ENCODE assay signal across 8 cellular contexts in genomic region chr2:190343170-190343499, GRCh38. TPM values are rescaled to one million over a fixed set of nuclear protein-coding genes. Genes with fewer than 3 reads are reported as not detected.
DNase-seq lines count a peak whose midpoint lies in the region; ATAC-seq and TF ChIP-seq lines count a peak whose summit lies in the region.

No MANE protein-coding gene starts in this region.

- CTCF ChIA-PET in Panc1 (lab: Charles Lee) = interaction anchor here (1.4 kb wide), 1 partner anchor 24 kb away, joined by 5 read pairs; the partner anchor contains the start of gene HIBCH

- H3K4me1 ChIP-seq in Panc1 (ENCODE audit: control insufficient read depth, insufficient read depth, low read length) = peaks cover 6% of the 10 kb centered on the region
- peaks cover 5 to 52% (median 8%) of the 10 kb centered on the region in 3 donors for H3K4me1 ChIP-seq in esophagus squamous epithelium
- H3K4me1 ChIP-seq in sigmoid colon = peaks cover 0 to 29% (median 18%) of the 10 kb centered on the region in 4 donors

- intact Hi-C loops in Panc1 (cut with micrococcal nuclease; ENCODE audit: unreplicated experiment) = no loop called here
- intact Hi-C loops in esophagus squamous epithelium (cut with DNase I) = no loop called here
- intact Hi-C loops in sigmoid colon (cut with DNase I) = loop anchor here (2.0 to 10.0 kb wide), 2 partner anchors 22 to 302 kb away; partner anchors contain the start of gene NAB1

- H3K27ac ChIP-seq in Panc1 (ENCODE audit: low read length) (no peak overlapping the region), esophagus squamous epithelium (peak overlapping the region; percentile 97 to 98 (median 97)), sigmoid colon (peak overlapping the region; percentile 91 to 94 (median 94))

- 0% methylated on average over 2 of the region's 4 CpGs; no CpG with 5 or more reads in 1 of the 2 donors for WGBS in esophagus squamous epithelium, 2 donors
- WGBS in sigmoid colon, 2 donors = 38 to 42% methylated on average over 4 of the region's 4 CpGs

- TF ChIP-seq CTCF in Panc1 (IDR thresholded peaks at IDR 0.05) = no peak
- TF ChIP-seq CTCF in esophagus squamous epithelium (IDR thresholded peaks at IDR 0.05) = no peak
- TF ChIP-seq CTCF in sigmoid colon (IDR thresholded peaks at IDR 0.05) = no peak

- in situ Hi-C loops in Panc1 (cut with HindIII; ENCODE audit: low pct_unique_long_range_greater_than_20kb, low sequenced_read_pairs) (no loop called here), KBM-7 (cut with MboI; ENCODE audit: low pct_unique_long_range_greater_than_20kb, low sequenced_read_pairs) (no loop called here)

- no TSS peak for BruUV-seq in Panc1 (replicated peaks; lab: Mats Ljungman, UMichigan)

- POLR2A ChIA-PET in Panc1 (lab: Charles Lee) = no interaction called here

- ATAC-seq in GM18909 (IDR thresholded peaks at IDR 0.05; ENCODE audit: poor library complexity, unreplicated experiment) (peak; percentile 44), Panc1 (peak; percentile 47), HG02973 (IDR thresholded peaks at IDR 0.05; ENCODE audit: unreplicated experiment) (no peak)

- DNase-seq in Panc1 (ENCODE audit: low read depth, low spot score) = no peak
- no peak for DNase-seq in esophagus squamous epithelium (lab: John Stamatoyannopoulos, UW)
- no peak for DNase-seq in sigmoid colon
- DNase-seq in activated CD4-positive, alpha-beta T cell treated with anti-CD3 and anti-CD28 coated beads for 48 hours = no peak
- DNase-seq in KBM-7 = no peak
- DNase-seq in NCI-H748 treated with DMSO at 0.1 percent for 48 hours (lab: John Stamatoyannopoulos, UW) = no peak

- TF ChIP-seq POLR2A in esophagus squamous epithelium (IDR thresholded peaks at IDR 0.05) (no peak), sigmoid colon (IDR thresholded peaks at IDR 0.05) (no peak)

- TF ChIP-seq EP300 in sigmoid colon (IDR thresholded peaks at IDR 0.05) = no peak

- H3K36me3 ChIP-seq in Panc1 (ENCODE audit: control insufficient read depth, insufficient read depth, low read length) (no peaks in the 10 kb centered on the region; the same call in 1 of the 2 replicates), esophagus squamous epithelium (peaks cover 0 to 7% (median 0%) of the 10 kb centered on the region in 3 donors), sigmoid colon (no peaks in the 10 kb centered on the region)

- H3K9me3 ChIP-seq in Panc1 (ENCODE audit: control insufficient read depth, insufficient read depth, low read depth, low read length) (no peaks in the 10 kb centered on the region), esophagus squamous epithelium (no peaks in the 10 kb centered on the region), sigmoid colon (no peaks in the 10 kb centered on the region)

- H3K4me3 ChIP-seq in Panc1 (ENCODE audit: low read depth in 2 of 2, low read length in 2 of 2) (peak overlapping the region; percentile 62 to 67), esophagus squamous epithelium (peak overlapping the region; percentile 78 to 97 (median 90)), sigmoid colon (peak overlapping the region; percentile 61 to 91 (median 80))

- H3K27me3 ChIP-seq in Panc1 (ENCODE audit: control insufficient read depth, insufficient read depth, low read length) = no peaks in the 10 kb centered on the region
- no peaks in the 10 kb centered on the region for H3K27me3 ChIP-seq in esophagus squamous epithelium
- no peaks in the 10 kb centered on the region for H3K27me3 ChIP-seq in sigmoid colon

RNA-seq across cellular contexts. Expression of gene INPP1, which starts 0.3 kb away (rescaled TPM):
- total RNA-seq in Panc1 (2021; ENCODE audit: unreplicated experiment) (10.8 TPM), esophagus squamous epithelium (10 to 100 TPM; 37.0 to 73.0 (median 48.4) TPM), sigmoid colon (10 to 100 TPM; 12.5 to 19.9 (median 15.5) TPM)
- 6.8 TPM for polyA plus RNA-seq in Panc1 (2012; ENCODE audit: insufficient read length)
- polyA plus RNA-seq in sigmoid colon = 10 to 100 TPM; 27.8 to 46.2 (median 28.8) TPM

RNA-seq across cellular contexts. Expression of gene HIBCH, which starts 23.5 kb away (rescaled TPM):
- 21.7 TPM for total RNA-seq in Panc1 (2021; ENCODE audit: unreplicated experiment)
- polyA plus RNA-seq in Panc1 (2012; ENCODE audit: insufficient read length) = 15.3 TPM
- 10 to 100 TPM; 20.9 to 31.5 (median 29.9) TPM for total RNA-seq in esophagus squamous epithelium
- 10 to 100 TPM; 18.1 to 21.6 (median 19.0) TPM for total RNA-seq in sigmoid colon
- polyA plus RNA-seq in sigmoid colon = 10 to 100 TPM; 37.2 to 45.8 (median 42.6) TPM
